ENCODE assay signal across 18 cellular contexts in the genomic region with DNA sequence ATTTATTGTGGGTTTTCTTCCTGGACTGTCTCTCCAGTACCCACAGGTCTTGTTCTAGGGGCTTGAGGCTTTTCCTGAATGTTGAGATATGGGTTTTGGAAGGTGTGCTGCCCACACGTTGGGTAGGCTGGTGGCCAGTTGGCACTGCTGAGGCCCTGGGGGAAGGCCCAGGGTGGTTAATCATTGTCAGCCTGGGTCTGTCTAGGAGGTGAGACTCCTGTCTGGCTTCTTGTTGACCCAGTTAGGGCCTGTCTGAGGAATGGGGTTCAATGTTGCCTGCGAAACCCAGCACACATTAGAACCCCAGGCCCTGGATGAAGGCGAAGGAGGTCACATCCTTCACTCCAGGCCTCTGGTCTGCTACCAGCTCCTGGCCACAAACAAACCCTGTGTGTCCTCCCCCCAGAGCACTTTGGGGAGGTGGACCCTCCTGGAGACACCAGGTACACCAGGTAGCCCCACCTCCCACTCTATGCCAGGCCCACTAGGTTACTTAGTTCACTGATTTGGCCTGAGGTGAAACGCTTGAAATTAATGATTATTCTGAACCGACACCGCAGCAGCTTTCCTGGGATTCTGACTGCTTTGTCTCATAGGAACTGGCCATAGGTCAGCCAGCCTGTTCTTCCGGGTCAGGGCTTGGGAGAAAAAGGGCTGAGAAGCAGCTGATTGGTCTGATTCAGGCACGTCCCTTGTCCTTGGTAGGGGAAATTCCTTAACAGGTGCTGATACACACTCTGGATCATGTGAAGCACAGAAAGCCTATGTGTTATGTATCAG. TPM values are rescaled to one million over a fixed set of nuclear protein-coding genes. Genes with fewer than 3 reads are reported as not detected.
A peak's percentile ranks its signal among the peaks of the same experiment; 100 is the strongest.
DNase-seq lines count a peak whose midpoint lies in the region; ATAC-seq, FAIRE-seq and TF ChIP-seq lines count a peak whose summit lies in the region.
"Had no signal": no experiment of that assay in that cellular context is flagged by ENCODE, and none has a peak within 500 bp of the region (broad histone marks: within the 10 kb centered on the region; RNA-seq: fewer than 3 reads in every experiment).

No MANE protein-coding gene starts in this region.

- ATAC-seq in GM23338 = no peak

- DNase-seq in GM23338 (ENCODE audit: low spot score) = no peak
- DNase-seq in RWPE1 (ENCODE audit: low spot score) = no peak
- peak; percentile 79 for DNase-seq in kidney
- DNase-seq in progenitor cell of endocrine pancreas (ENCODE audit: low spot score, unreplicated experiment) = no peak
- no peak for DNase-seq in stimulated activated CD4-positive, alpha-beta T cell treated with anti-CD3 and anti-CD28 coated beads, Interleukin-4, amount 100 ng/mL, for 24 hours
- no peak for DNase-seq in activated CD4-positive, CD25-positive, alpha-beta regulatory T cell treated with anti-CD3 and anti-CD28 coated beads, Interleukin-2, amount 50 U/mL, for 72 hours
- DNase-seq in KBM-7 = no peak
- no peak for DNase-seq in NCI-H526 (lab: John Stamatoyannopoulos, UW)
- DNase-seq: activated CD4-positive, alpha-beta T cell treated with anti-CD3 and anti-CD28 coated beads for 4 hours; activated T-cell treated with anti-CD3 and anti-CD28 coated beads for 4 hours; CD8-positive, alpha-beta memory T cell; MM.1S; psoas muscle had no signal

- in situ Hi-C loops in KBM-7 (cut with MboI; ENCODE audit: low pct_unique_long_range_greater_than_20kb, low sequenced_read_pairs) = no loop called here

- no peak for FAIRE-seq in kidney (lab: Jason Lieb, UNC)
- FAIRE-seq: islet of Langerhans had no signal

- no peaks in the 10 kb centered on the region for H3K9me3 ChIP-seq in kidney (ENCODE audit: control insufficient read depth in 1 of 2, low read length in 2 of 2)
- H3K9me3 ChIP-seq: gastroesophageal sphincter, psoas muscle had no signal

- peaks cover 100% of the 10 kb centered on the region for H3K79me2 ChIP-seq in GM23338 (replicated peaks; ENCODE audit: insufficient read depth)

- H3K4me3 Mint-ChIP-seq in GM23338 (peak overlapping the region; percentile 44; the same call in 2 of the 3 replicates), progenitor cell of endocrine pancreas (ENCODE audit: low read depth) (no peak overlapping the region)
- H3K4me3 Mint-ChIP-seq: activated naive CD4-positive, alpha-beta T cell treated with anti-CD3 and anti-CD28 coated beads, Interleukin-2, amount 50 U/mL, for 24 hours; CD8-positive, alpha-beta memory T cell; central memory CD8-positive, alpha-beta T cell; T-helper 1 cell treated with Interleukin-12 subunit alpha and Interleukin-12 subunit beta and Interleukin-4 antibody, amounts not matched to agents 30 μg/mL and 1 μg/mL, for 36 hours had no signal

- peaks cover 98% of the 10 kb centered on the region for H3F3A ChIP-seq in GM23338 (replicated peaks; ENCODE audit: low read depth)

- H3K4me3 ChIP-seq in GM23338 (peak overlapping the region; percentile 91), kidney (ENCODE audit: low read length in 2 of 2) (peak overlapping the region in 1 of 2 donors; percentile 8)
- H3K4me3 ChIP-seq: gastroesophageal sphincter, psoas muscle had no signal

- POLR2A ChIA-PET in RWPE1 (lab: Yijun Ruan, JAX; ENCODE audit: low non-redundant PET) = no interaction called here

- 0 out of 2 replicates have a peak overlapping the region, but pooled peaks have one; percentile 34 for H3K27ac Mint-ChIP-seq in GM23338
- peak overlapping the region; percentile 83 for H3K27ac Mint-ChIP-seq in progenitor cell of endocrine pancreas
- H3K27ac Mint-ChIP-seq: T-helper 1 cell treated with Interleukin-12 subunit alpha and Interleukin-12 subunit beta and Interleukin-4 antibody, amounts not matched to agents 30 μg/mL and 1 μg/mL, for 36 hours had no signal

- H3K4me1 ChIP-seq in GM23338 (ENCODE audit: insufficient read depth) (peaks cover 95% of the 10 kb centered on the region), kidney (ENCODE audit: control insufficient read depth in 1 of 2, insufficient read depth in 1 of 2, low read depth in 1 of 2, low read length in 2 of 2) (peaks cover 4 to 16% of the 10 kb centered on the region in 2 donors)
- H3K4me1 ChIP-seq: gastroesophageal sphincter, psoas muscle had no signal

- H3K4me2 ChIP-seq in GM23338 = peak overlapping the region; percentile 97

- TF ChIP-seq CTCF in GM23338 (conservative IDR thresholded peaks at IDR 0.05; ENCODE audit: low read depth in 2 of 2) (no peak), RWPE1 (conservative IDR thresholded peaks at IDR 0.05; ENCODE audit: low read depth) (no peak), kidney (IDR thresholded peaks at IDR 0.05; ENCODE audit: borderline replicate concordance, extremely low read depth, insufficient read depth) (no peak), progenitor cell of endocrine pancreas (IDR thresholded peaks at IDR 0.05; ENCODE audit: unreplicated experiment) (no peak)

- no peak overlapping the region for H2AFZ ChIP-seq in GM23338

- H3K27ac ChIP-seq in GM23338 (ENCODE audit: low read depth) (peak overlapping the region; percentile 88), RWPE1 (peak overlapping the region; percentile 28), kidney (ENCODE audit: low read depth in 2 of 2, low read length in 2 of 2) (peak overlapping the region; percentile 62 to 93)
- H3K27ac ChIP-seq: gastroesophageal sphincter, psoas muscle had no signal

- peaks cover 99% of the 10 kb centered on the region for H3K36me3 Mint-ChIP-seq in GM23338 (ENCODE audit: low read depth)
- no peaks in the 10 kb centered on the region for H3K36me3 Mint-ChIP-seq in progenitor cell of endocrine pancreas (ENCODE audit: insufficient read depth)
- H3K36me3 Mint-ChIP-seq: activated naive CD4-positive, alpha-beta T cell treated with anti-CD3 and anti-CD28 coated beads, Interleukin-2, amount 50 U/mL, for 24 hours; CD8-positive, alpha-beta memory T cell had no signal

- H3K36me3 ChIP-seq in GM23338 (ENCODE audit: insufficient read depth) = peaks cover 97% of the 10 kb centered on the region
- no peaks in the 10 kb centered on the region for H3K36me3 ChIP-seq in kidney (ENCODE audit: control insufficient read depth in 1 of 2, insufficient read depth in 2 of 2, low read length in 2 of 2)

- intact Hi-C loops in kidney (cut with DNase I) = no loop called here

- H3K9ac ChIP-seq in kidney (ENCODE audit: low read length in 2 of 2) = peak overlapping the region in 1 of 2 donors; percentile 41

- H3K9me2 ChIP-seq in GM23338 (ENCODE audit: insufficient read depth) = no peaks in the 10 kb centered on the region

- H3K9me3 Mint-ChIP-seq in GM23338 (no peaks in the 10 kb centered on the region), progenitor cell of endocrine pancreas (ENCODE audit: low read depth) (no peaks in the 10 kb centered on the region)
- H3K9me3 Mint-ChIP-seq: activated naive CD4-positive, alpha-beta T cell treated with anti-CD3 and anti-CD28 coated beads, Interleukin-2, amount 50 U/mL, for 24 hours; CD8-positive, alpha-beta memory T cell; central memory CD8-positive, alpha-beta T cell; T-helper 1 cell treated with Interleukin-12 subunit alpha and Interleukin-12 subunit beta and Interleukin-4 antibody, amounts not matched to agents 30 μg/mL and 1 μg/mL, for 36 hours had no signal

- peaks cover 45% of the 10 kb centered on the region for H3K27me3 Mint-ChIP-seq in GM23338 (ENCODE audit: insufficient read depth, low read depth, poor library complexity)
- no peaks in the 10 kb centered on the region for H3K27me3 Mint-ChIP-seq in progenitor cell of endocrine pancreas
- H3K27me3 Mint-ChIP-seq: activated naive CD4-positive, alpha-beta T cell treated with anti-CD3 and anti-CD28 coated beads, Interleukin-2, amount 50 U/mL, for 24 hours; central memory CD8-positive, alpha-beta T cell had no signal

- H3K27me3 ChIP-seq in GM23338 (ENCODE audit: insufficient read depth) = no peaks in the 10 kb centered on the region
- H3K27me3 ChIP-seq: gastroesophageal sphincter had no signal

- CTCF ChIA-PET in RWPE1 (lab: Yijun Ruan, JAX) = interaction anchor here (0.6 to 5.1 kb wide), 18 partner anchors 9 to 293 kb away, joined by 3 to 152 read pairs (median 10); partner anchors contain the start of genes C20orf203 and COMMD7

- H3K4me1 Mint-ChIP-seq in GM23338 = peaks cover 90% of the 10 kb centered on the region
- H3K4me1 Mint-ChIP-seq in progenitor cell of endocrine pancreas (ENCODE audit: low read depth) = peaks cover 19% of the 10 kb centered on the region
- H3K4me1 Mint-ChIP-seq: CD8-positive, alpha-beta memory T cell; central memory CD8-positive, alpha-beta T cell had no signal

- H4K20me1 ChIP-seq in GM23338 (replicated peaks; ENCODE audit: insufficient read depth) = peaks cover 99% of the 10 kb centered on the region

TF ChIP-seq in GM23338, 12 proteins besides CTCF, POLR2A, EP300 and RAD21:
- TF ChIP-seq POLR2AphosphoS5 (IDR thresholded peaks at IDR 0.05; ENCODE audit: low read depth) = no peak; the same call in 1 of the 2 replicates
- no peak for TF ChIP-seq CREB1 (CRISPR knock-in tag; IDR thresholded peaks at IDR 0.05; ENCODE audit: low read depth)

RNA-seq across cellular contexts. Expression of gene DNMT3B, which starts 15.2 kb away (rescaled TPM):
- 2,222 and 2,281 TPM in 2 replicates for total RNA-seq in GM23338 (2014; rRNA removed; shearing (Covaris generic))
- polyA plus RNA-seq in GM23338 (2016; fragmentation: Nextera tagmentation; extraction: Ambion mirVana) (711 and 726 TPM in 2 replicates), kidney (ENCODE audit: insufficient read depth, low read depth, low replicate concordance) (1.2 TPM)
- total RNA-seq in kidney (2.9 TPM), progenitor cell of endocrine pancreas (15.4 and 15.9 TPM in 2 replicates)

RNA-seq across cellular contexts. Expression of gene COMMD7, which starts 34.1 kb away (rescaled TPM):
- 84.7 and 86.4 TPM in 2 replicates for total RNA-seq in GM23338 (2014; rRNA removed; shearing (Covaris generic))
- 67.3 and 70.4 TPM in 2 replicates for polyA plus RNA-seq in GM23338 (2016; fragmentation: Nextera tagmentation; extraction: Ambion mirVana)
- total RNA-seq in kidney = 45.8 TPM
- 99.2 TPM for polyA plus RNA-seq in kidney (ENCODE audit: insufficient read depth, low read depth, low replicate concordance)
- total RNA-seq in progenitor cell of endocrine pancreas = 69.8 and 70.1 TPM in 2 replicates

RNA-seq across cellular contexts. Expression of gene MAPRE1, which starts 42.4 kb away (rescaled TPM):
- total RNA-seq in GM23338 (2014; rRNA removed; shearing (Covaris generic)) = 152 and 177 TPM in 2 replicates
- polyA plus RNA-seq in GM23338 (2016; fragmentation: Nextera tagmentation; extraction: Ambion mirVana) (61.2 and 69.3 TPM in 2 replicates), kidney (ENCODE audit: insufficient read depth, low read depth, low replicate concordance) (58.1 TPM)
- total RNA-seq in kidney (100 TPM), progenitor cell of endocrine pancreas (171 and 177 TPM in 2 replicates)

Comparison
In these comparisons a context has a peak if more than half of its experiments do, and no peak if none do; other contexts are left out.
1. H3K27ac ChIP-seq: peak in every context shown above with its lines; median percentile 88 in GM23338; 78 in kidney; 28 in RWPE1.
2. RNA of gene DNMT3B, which starts 15.2 kb away (total RNA-seq): 2,222 to 2,281 TPM in GM23338; 15.4 to 15.9 TPM in progenitor cell of endocrine pancreas and 2.9 TPM in kidney (single experiment); every median in the first group is over 100 times any median in the second.